ENCODE assay signal across 15 cellular contexts in the genomic region with DNA sequence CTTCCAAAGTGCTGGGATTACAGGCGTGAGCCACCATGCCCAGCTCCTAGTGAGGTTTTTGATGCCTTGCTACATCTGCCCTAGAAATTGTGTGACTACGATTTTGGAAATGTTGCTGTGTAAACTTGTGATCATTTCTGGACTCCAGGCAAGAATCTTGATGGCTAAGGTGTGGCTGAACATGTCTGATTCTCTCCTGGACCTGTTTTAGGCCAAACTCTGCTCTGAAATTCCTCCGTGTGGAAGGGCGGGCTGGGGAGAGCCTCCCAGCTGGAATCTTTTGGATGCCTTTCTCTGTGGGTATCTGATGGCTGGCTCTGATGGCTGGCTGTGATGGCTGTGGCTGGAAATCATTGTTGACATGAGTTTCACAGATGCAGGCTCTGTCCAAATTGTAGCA. TPM values are rescaled to one million over a fixed set of nuclear protein-coding genes. Genes with fewer than 3 reads are reported as not detected.
DNase-seq lines count a peak whose midpoint lies in the region; ATAC-seq, FAIRE-seq and TF ChIP-seq lines count a peak whose summit lies in the region.
"Had no signal": no experiment of that assay in that cellular context is flagged by ENCODE, and none has a peak within 500 bp of the region (broad histone marks: within the 10 kb centered on the region; RNA-seq: fewer than 3 reads in every experiment).

No MANE protein-coding gene starts in this region.

- H3F3A ChIP-seq in SK-N-SH (replicated peaks; ENCODE audit: insufficient read depth) = no peaks in the 10 kb centered on the region

- no peak overlapping the region for H3K27ac ChIP-seq in SK-N-SH (ENCODE audit: low read depth in 2 of 2, low read length in 1 of 2)
- no peak overlapping the region for H3K27ac ChIP-seq in keratinocyte (ENCODE audit: control insufficient read depth, insufficient read depth, low read length)
- H3K27ac ChIP-seq in trophoblast cell (ENCODE audit: low read depth, low read length) = no peak overlapping the region
- H3K27ac ChIP-seq: 22Rv1, BLaER1 had no signal

- H2AK5ac ChIP-seq in trophoblast cell (ENCODE audit: low read length) = no peak overlapping the region

- H3K18ac ChIP-seq in trophoblast cell (ENCODE audit: low read length) = no peak overlapping the region

- H3K36me3 ChIP-seq in SK-N-SH (replicated peaks in 1 of 2; ENCODE audit: control insufficient read depth in 1 of 2, insufficient read depth in 2 of 2, low read length in 1 of 2) = peaks cover 0 to 12% of the 10 kb centered on the region in 2 experiments
- peaks cover 32 to 41% of the 10 kb centered on the region in 2 experiments for H3K36me3 ChIP-seq in keratinocyte (ENCODE audit: control insufficient read depth in 2 of 2, extremely low read depth in 1 of 2, insufficient read depth in 2 of 2, low read length in 2 of 2)
- peaks cover 29 to 51% of the 10 kb centered on the region in 2 experiments for H3K36me3 ChIP-seq in trophoblast cell (ENCODE audit: control insufficient read depth in 1 of 2, insufficient read depth in 2 of 2, low read length in 2 of 2)
- H3K36me3 ChIP-seq: BLaER1 had no signal

- H3K14ac ChIP-seq in trophoblast cell (ENCODE audit: low read length) = no peak overlapping the region

- no peak overlapping the region for H2BK120ac ChIP-seq in trophoblast cell (ENCODE audit: insufficient read depth, low read length, poor library complexity)

- no peak overlapping the region for H2BK12ac ChIP-seq in trophoblast cell (ENCODE audit: low read length)

- peaks cover 5% of the 10 kb centered on the region for H3K9me1 ChIP-seq in keratinocyte (ENCODE audit: control insufficient read depth, extremely low read depth, insufficient read depth, low read length)

- FAIRE-seq in keratinocyte (lab: Jason Lieb, UNC) = peak; percentile 36

- H2AFZ ChIP-seq in SK-N-SH (ENCODE audit: low read depth) (no peak overlapping the region), keratinocyte (ENCODE audit: control insufficient read depth, low read length) (no peak overlapping the region), trophoblast cell (ENCODE audit: insufficient read depth, low read length, poor library complexity) (no peak overlapping the region)

- no peak overlapping the region for H4K91ac ChIP-seq in trophoblast cell (ENCODE audit: low read depth, low read length)

- ATAC-seq in SK-N-SH treated with all-trans-retinoic acid at 6 μM for 48 hours = peak; percentile 35; the same call in 2 of the 3 replicates

- no peak overlapping the region for H4K8ac ChIP-seq in trophoblast cell (ENCODE audit: low read depth, low read length)

- H3K79me2 ChIP-seq in SK-N-SH (ENCODE audit: insufficient read depth) = no peaks in the 10 kb centered on the region
- peaks cover 3% of the 10 kb centered on the region for H3K79me2 ChIP-seq in keratinocyte (ENCODE audit: control insufficient read depth, insufficient read depth, low read length)
- no peaks in the 10 kb centered on the region for H3K79me2 ChIP-seq in trophoblast cell (ENCODE audit: control insufficient read depth, insufficient read depth, low read length, poor library complexity)

- TF ChIP-seq EP300 in SK-N-SH (IDR thresholded peaks at IDR 0.05; ENCODE audit: borderline replicate concordance in 1 of 2, low read depth in 1 of 2, low read length in 1 of 2) = no peak

- no peak overlapping the region for H3K23ac ChIP-seq in trophoblast cell (ENCODE audit: low read length)

- TF ChIP-seq RAD21 in SK-N-SH (IDR thresholded peaks at IDR 0.05; ENCODE audit: low read length) = no peak

- no peak overlapping the region for H2BK5ac ChIP-seq in trophoblast cell (ENCODE audit: low read depth, low read length, poor library complexity)

- 73% methylated on average over 4 of the region's 4 CpGs for WGBS in SK-N-SH (ENCODE audit: low lambda C conversion rate)
- WGBS in trophoblast cell (ENCODE audit: extremely low coverage, insufficient coverage, insufficient read length) = no CpG with 5 or more reads among the region's 4 CpGs

- dilution Hi-C loops in keratinocyte (cut with MboI; ENCODE audit: extremely low pct_ligation_motif_present, low sequenced_read_pairs) = no loop called here

- POLR2A ChIA-PET in SK-N-SH (lab: Yijun Ruan, JAX) = no interaction called here

- H3K9me2 ChIP-seq in SK-N-SH = no peaks in the 10 kb centered on the region

- H3K27me3 ChIP-seq in SK-N-SH (ENCODE audit: insufficient read depth) = no peaks in the 10 kb centered on the region
- no peaks in the 10 kb centered on the region for H3K27me3 ChIP-seq in keratinocyte (ENCODE audit: control insufficient read depth, extremely low read depth, insufficient read depth, low read length)
- H3K27me3 ChIP-seq in trophoblast cell (ENCODE audit: insufficient read depth, low read length) = no peaks in the 10 kb centered on the region
- H3K27me3 ChIP-seq: BLaER1 had no signal

- no peak for DNase-seq in SK-N-SH
- DNase-seq in keratinocyte (ENCODE audit: low read depth, low spot score) = no peak
- DNase-seq in trophoblast cell = peak; percentile 84 to 95
- no peak for DNase-seq in NCI-H2107 treated with DMSO at 0.1 percent for 48 hours (lab: John Stamatoyannopoulos, UW; ENCODE audit: unreplicated experiment)
- DNase-seq in midbrain (lab: John Stamatoyannopoulos, UW) = no peak
- no peak for DNase-seq in CD1c-positive myeloid dendritic cell (ENCODE audit: extremely low spot score)
- DNase-seq: AML-193; CD4-positive, CD25-positive, alpha-beta regulatory T cell; DMS53; GOT3; H9 had no signal

- H3K4me2 ChIP-seq in SK-N-SH (no peak overlapping the region), keratinocyte (ENCODE audit: control insufficient read depth, extremely low read depth, insufficient read depth, low read depth, low read length) (no peak overlapping the region), trophoblast cell (ENCODE audit: low read length) (no peak overlapping the region)
- H3K4me2 ChIP-seq: BLaER1 had no signal

- H3K4me3 ChIP-seq in SK-N-SH (ENCODE audit: low read depth in 2 of 2, low read length in 1 of 2) (no peak overlapping the region), keratinocyte (ENCODE audit: control insufficient read depth in 2 of 3, extremely low read depth in 1 of 3, insufficient read depth in 2 of 3, low read depth in 1 of 3, low read length in 3 of 3) (no peak overlapping the region), trophoblast cell (ENCODE audit: low read depth, low read length) (no peak overlapping the region)
- H3K4me3 ChIP-seq: BLaER1 had no signal

- TF ChIP-seq CTCF in SK-N-SH (IDR thresholded peaks at IDR 0.05) (no peak), keratinocyte (optimal IDR thresholded peaks at IDR 0.05 in 1 of 3, IDR thresholded peaks at IDR 0.05 in 1 of 3, conservative IDR thresholded peaks at IDR 0.05 in 1 of 3; ENCODE audit: extremely low read depth in 1 of 3, insufficient read depth in 2 of 3, low read length in 3 of 3) (no peak)

- no peak overlapping the region for H3K4ac ChIP-seq in trophoblast cell (ENCODE audit: low read depth, low read length)

- H3K4me1 ChIP-seq in SK-N-SH (ENCODE audit: control insufficient read depth in 1 of 2, insufficient read depth in 2 of 2, low read depth in 1 of 2, low read length in 1 of 2) (no peaks in the 10 kb centered on the region; a peak in 1 of 4 replicates), keratinocyte (ENCODE audit: control insufficient read depth, extremely low read depth, insufficient read depth, low read length) (peaks cover 2% of the 10 kb centered on the region), trophoblast cell (ENCODE audit: control insufficient read depth in 1 of 2, insufficient read depth in 2 of 2, low read length in 2 of 2) (peaks cover 0 to 3% of the 10 kb centered on the region in 2 experiments)
- H3K4me1 ChIP-seq: BLaER1 had no signal

- H3K9ac ChIP-seq in SK-N-SH (no peak overlapping the region), keratinocyte (ENCODE audit: control insufficient read depth, extremely low read depth, insufficient read depth, low read length) (no peak overlapping the region), trophoblast cell (ENCODE audit: low read length) (no peak overlapping the region)
- H3K9ac ChIP-seq: BLaER1 had no signal

- H3K79me1 ChIP-seq in trophoblast cell (ENCODE audit: low read length) = no peaks in the 10 kb centered on the region

- H3K9me3 ChIP-seq in SK-N-SH (no peaks in the 10 kb centered on the region), keratinocyte (ENCODE audit: control insufficient read depth, low read depth, low read length) (no peaks in the 10 kb centered on the region), trophoblast cell (ENCODE audit: insufficient read depth, low read depth, low read length) (no peaks in the 10 kb centered on the region)
- H3K9me3 ChIP-seq: BLaER1 had no signal

- H4K12ac ChIP-seq in trophoblast cell (ENCODE audit: low read depth, low read length) = no peak overlapping the region

- H4K20me1 ChIP-seq in SK-N-SH (ENCODE audit: insufficient read depth) = no peaks in the 10 kb centered on the region
- no peaks in the 10 kb centered on the region for H4K20me1 ChIP-seq in keratinocyte (ENCODE audit: control insufficient read depth, extremely low read depth, insufficient read depth, low read length)
- H4K20me1 ChIP-seq: BLaER1 had no signal

- CTCF ChIA-PET in SK-N-SH (lab: Yijun Ruan, JAX) = interaction anchor here (6.9 kb wide), 1 partner anchor 14 kb away, joined by 52 read pairs; no protein-coding TSS in a partner anchor

RNA-seq across cellular contexts. Expression of gene PNPLA3, which starts 8.2 kb away (rescaled TPM):
- 2.4 and 3.2 TPM in 2 replicates for polyA plus RNA-seq in SK-N-SH (2012; rRNA removed)
- polyA plus RNA-seq in SK-N-SH (2012; cell fraction: cytosol; rRNA removed) = 1.2 and 1.9 TPM in 2 replicates
- 11.1 and 13.7 TPM in 2 replicates for polyA plus RNA-seq in SK-N-SH (2012; cell fraction: nucleus; rRNA removed)
- polyA plus RNA-seq in keratinocyte = 12.0 to 18.5 TPM (median 15.2 TPM) in 3 replicates
- polyA plus RNA-seq in keratinocyte (2011; ENCODE audit: low read depth) = 5.0 TPM
- polyA plus RNA-seq in keratinocyte (2011; cell fraction: cytosol; rRNA removed) = 7.6 and 10.3 TPM in 2 replicates
- polyA plus RNA-seq in keratinocyte (2011; cell fraction: nucleus; rRNA removed) = 52.2 and 69.8 TPM in 2 replicates
- 8.5 and 9.4 TPM in 2 replicates for polyA plus RNA-seq in keratinocyte (2012; ENCODE audit: low replicate concordance)
- polyA minus RNA-seq in keratinocyte = 17.5 to 38.8 TPM (median 18.0 TPM) in 3 replicates
- 3.8 TPM for polyA minus RNA-seq in keratinocyte (2011; cell fraction: cytosol; rRNA and poly(A)+ RNA removed)
- polyA minus RNA-seq in keratinocyte (2011; cell fraction: nucleus; rRNA and poly(A)+ RNA removed) = 15.4 and 22.9 TPM in 2 replicates
- 6.9 and 7.6 TPM in 2 replicates for polyA plus RNA-seq in trophoblast cell (2013)
- polyA plus RNA-seq: CD4-positive, CD25-positive, alpha-beta regulatory T cell; IgD-negative memory B cell had no signal

RNA-seq across cellular contexts. Expression of gene SAMM50, which starts 23.5 kb away (rescaled TPM):
- 46.7 and 49.6 TPM in 2 replicates for polyA plus RNA-seq in SK-N-SH (2012; rRNA removed)
- 46.2 and 46.7 TPM in 2 replicates for polyA plus RNA-seq in SK-N-SH (2012; cell fraction: cytosol; rRNA removed)
- 28.3 and 45.0 TPM in 2 replicates for polyA plus RNA-seq in SK-N-SH (2012; cell fraction: nucleus; rRNA removed)
- 44.0 to 54.6 TPM (median 50.0 TPM) in 3 replicates for polyA plus RNA-seq in keratinocyte
- 27.0 TPM for polyA plus RNA-seq in keratinocyte (2011; ENCODE audit: low read depth)
- 41.1 and 49.2 TPM in 2 replicates for polyA plus RNA-seq in keratinocyte (2011; cell fraction: cytosol; rRNA removed)
- 38.4 and 42.4 TPM in 2 replicates for polyA plus RNA-seq in keratinocyte (2011; cell fraction: nucleus; rRNA removed)
- polyA plus RNA-seq in keratinocyte (2012; ENCODE audit: low replicate concordance) = 43.4 and 55.3 TPM in 2 replicates
- 27.3 to 50.4 TPM (median 39.2 TPM) in 3 replicates for polyA minus RNA-seq in keratinocyte
- 31.7 TPM for polyA minus RNA-seq in keratinocyte (2011; cell fraction: cytosol; rRNA and poly(A)+ RNA removed)
- 11.1 and 23.3 TPM in 2 replicates for polyA minus RNA-seq in keratinocyte (2011; cell fraction: nucleus; rRNA and poly(A)+ RNA removed)
- 32.3 and 33.1 TPM in 2 replicates for polyA plus RNA-seq in trophoblast cell (2013)

RNA-seq across cellular contexts. Expression of gene PNPLA5, which starts 40.0 kb away (rescaled TPM):
- not detected in 2 replicates for polyA plus RNA-seq in SK-N-SH (2012; rRNA removed)
- polyA plus RNA-seq in SK-N-SH (2012; cell fraction: cytosol; rRNA removed) = not detected in 2 replicates
- not detected in 2 replicates for polyA plus RNA-seq in SK-N-SH (2012; cell fraction: nucleus; rRNA removed)
- not detected in 3 replicates for polyA plus RNA-seq in keratinocyte
- polyA plus RNA-seq in keratinocyte (2011; ENCODE audit: low read depth) = not detected
- polyA plus RNA-seq in keratinocyte (2011; cell fraction: cytosol; rRNA removed) = not detected in 2 replicates
- 0.05 TPM in 1 of 2 replicates, not detected in the other for polyA plus RNA-seq in keratinocyte (2011; cell fraction: nucleus; rRNA removed)
- polyA plus RNA-seq in keratinocyte (2012; ENCODE audit: low replicate concordance) = 0.07 TPM in 1 of 2 replicates, not detected in the other
- polyA minus RNA-seq in keratinocyte = 0.10 TPM in 1 of 3 replicates, not detected in the others
- polyA minus RNA-seq in keratinocyte (2011; cell fraction: cytosol; rRNA and poly(A)+ RNA removed) = not detected
- not detected in 2 replicates for polyA minus RNA-seq in keratinocyte (2011; cell fraction: nucleus; rRNA and poly(A)+ RNA removed)
- not detected in 2 replicates for polyA plus RNA-seq in trophoblast cell (2013)
- polyA plus RNA-seq: CD4-positive, CD25-positive, alpha-beta regulatory T cell; IgD-negative memory B cell had no signal

Comparison
In these comparisons a context has a peak if more than half of its experiments do, and no peak if none do; other contexts are left out.
1. DNase-seq: peak in trophoblast cell (2 of 2); none in SK-N-SH (single experiment), keratinocyte (single experiment), NCI-H2107 treated with DMSO at 0.1 percent for 48 hours (single experiment), midbrain (single experiment) and CD1c-positive myeloid dendritic cell (single experiment).